ENCODE assay signal across 2 cellular contexts in the genomic region with DNA sequence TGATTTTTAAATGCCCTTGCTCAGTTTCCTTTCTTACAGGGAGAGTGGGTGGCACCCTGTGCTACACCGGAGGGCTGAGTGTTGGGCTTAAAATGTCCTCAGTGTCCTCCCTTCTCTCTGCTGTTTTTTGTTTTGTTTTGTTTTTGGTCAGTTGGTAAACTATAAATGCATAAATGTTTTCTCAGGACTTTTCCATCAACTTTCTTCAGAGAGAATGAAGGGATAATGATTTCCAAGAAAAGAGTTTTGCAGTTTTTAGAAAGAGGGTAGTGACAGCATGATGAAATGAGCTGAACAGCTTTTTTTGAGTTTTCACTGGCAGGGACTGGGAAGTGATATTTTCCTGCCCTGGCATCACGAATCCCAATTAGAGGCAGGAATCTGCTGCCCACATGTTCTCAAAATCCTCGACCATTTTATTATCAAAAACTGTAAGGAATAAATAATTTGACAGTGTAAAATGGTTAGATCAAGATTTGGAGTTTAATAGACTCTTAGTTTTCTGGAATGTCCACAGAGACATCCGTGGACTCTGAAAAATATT.
TF ChIP-seq lines count a peak whose summit lies in the region.

No MANE protein-coding gene starts in this region.

TF ChIP-seq in IMR-90, 13 proteins besides CTCF, POLR2A, EP300 and RAD21 (continued from another document):
- TF ChIP-seq, protein P1, sequence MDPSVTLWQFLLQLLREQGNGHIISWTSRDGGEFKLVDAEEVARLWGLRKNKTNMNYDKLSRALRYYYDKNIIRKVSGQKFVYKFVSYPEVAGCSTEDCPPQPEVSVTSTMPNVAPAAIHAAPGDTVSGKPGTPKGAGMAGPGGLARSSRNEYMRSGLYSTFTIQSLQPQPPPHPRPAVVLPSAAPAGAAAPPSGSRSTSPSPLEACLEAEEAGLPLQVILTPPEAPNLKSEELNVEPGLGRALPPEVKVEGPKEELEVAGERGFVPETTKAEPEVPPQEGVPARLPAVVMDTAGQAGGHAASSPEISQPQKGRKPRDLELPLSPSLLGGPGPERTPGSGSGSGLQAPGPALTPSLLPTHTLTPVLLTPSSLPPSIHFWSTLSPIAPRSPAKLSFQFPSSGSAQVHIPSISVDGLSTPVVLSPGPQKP (IDR thresholded peaks at IDR 0.05; ENCODE audit: borderline replicate concordance, low read depth, low read length): no peak
- TF ChIP-seq MAZ (IDR thresholded peaks at IDR 0.05; ENCODE audit: borderline replicate concordance, low read depth, low read length) (no peak), FOS (IDR thresholded peaks at IDR 0.05; ENCODE audit: low read depth, low read length) (no peak)

TF ChIP-seq in GM12891, 5 proteins besides CTCF, POLR2A, EP300 and RAD21:
- TF ChIP-seq POLR2AphosphoS5 (IDR thresholded peaks at IDR 0.05; ENCODE audit: low read depth, low read length): no peak
- TF ChIP-seq SPI1 (IDR thresholded peaks at IDR 0.05; ENCODE audit: low read depth, low read length): no peak
- TF ChIP-seq TAF1 (IDR thresholded peaks at IDR 0.05; ENCODE audit: low read depth, low read length): no peak
- TF ChIP-seq POU2F2 (IDR thresholded peaks at IDR 0.05; ENCODE audit: low read depth, low read length): no peak
- TF ChIP-seq PAX5 (IDR thresholded peaks at IDR 0.05; ENCODE audit: insufficient read depth, low read length, severe bottlenecking): no peak
